Comparison of ENCODE assay signal across 32 cellular contexts in genomic region chr3:32009101-32009500, GRCh38. TPM values are rescaled to one million over a fixed set of nuclear protein-coding genes. Genes with fewer than 3 reads are reported as not detected.
DNase-seq lines count a peak whose midpoint lies in the region; ATAC-seq, FAIRE-seq and TF ChIP-seq lines count a peak whose summit lies in the region.
"Had no signal": no experiment of that assay in that cellular context is flagged by ENCODE, and none has a peak within 500 bp of the region (broad histone marks: within the 10 kb centered on the region; RNA-seq: fewer than 3 reads in every experiment).

No MANE protein-coding gene starts in this region.

- peak; percentile 49 for DNase-seq in ELR (ENCODE audit: low read depth)
- peak; percentile 14 for DNase-seq in NCI-H69 (lab: John Stamatoyannopoulos, UW)
- DNase-seq in K562 (ENCODE audit: extremely low read depth in 1 of 4, low spot score in 3 of 4) = no peak
- no peak for DNase-seq in keratinocyte (ENCODE audit: low read depth, low spot score)
- DNase-seq in activated CD4-positive, alpha-beta T cell treated with anti-CD3 and anti-CD28 coated beads, Interleukin-2, amount 10 ng/mL, durations not matched to agents 7 days and 5 days = no peak
- DNase-seq in NCI-H1105 treated with DMSO at 0.1 percent for 48 hours (lab: John Stamatoyannopoulos, UW) = no peak
- no peak for DNase-seq in hepatocyte (ENCODE audit: low spot score)
- DNase-seq: ACHN; activated CD8-positive, alpha-beta T cell treated with anti-CD3 and anti-CD28 coated beads for 36 hours; activated gamma-delta T cell; activated naive CD8-positive, alpha-beta T cell treated with anti-CD3 and anti-CD28 coated beads, Interleukin-2, amount 50 U/mL, for 24 hours; activated T-cell treated with anti-CD3 and anti-CD28 coated beads for 4 hours; Caco-2; DND-41; effector CD4-positive, alpha-beta T cell; H9; kidney; lower lobe of right lung; NCI-H1417 treated with DMSO at 0.1 percent for 48 hours; NCI-H510A treated with DMSO at 0.1 percent for 48 hours; pancreas; SHP77; stimulated activated CD4-positive, alpha-beta T cell treated with anti-CD3 and anti-CD28 coated beads, Interleukin-12 subunit alpha, Interleukin-12 subunit beta, amount 100 ng/mL, for 4 hours; stimulated activated CD4-positive, alpha-beta T cell treated with anti-CD3 and anti-CD28 coated beads, Interleukin-4, amount 100 ng/mL, for 24 hours; stimulated activated naive B cell treated with anti-CD40 and anti-IgM and Interleukin-4, amounts not matched to agents 10 μg/mL and 1 μg/mL and 100 μg/mL, for 72 hours; SW 1271; T1000 had no signal

- ATAC-seq in K562 = no peak
- ATAC-seq: activated CD8-positive, alpha-beta T cell treated with anti-CD3 and anti-CD28 coated beads for 36 hours; activated naive CD8-positive, alpha-beta T cell treated with anti-CD3 and anti-CD28 coated beads, Interleukin-2, amount 50 U/mL, for 24 hours; gastroesophageal sphincter; lower lobe of right lung had no signal

- H3K27me3 ChIP-seq in K562 (ENCODE audit: control insufficient read depth in 2 of 2, insufficient read depth in 2 of 2, low read length in 2 of 2) = peaks cover 2 to 5% of the 10 kb centered on the region in 2 experiments; a peak in 3 of 5 replicates
- no peaks in the 10 kb centered on the region for H3K27me3 ChIP-seq in keratinocyte (ENCODE audit: control insufficient read depth, extremely low read depth, insufficient read depth, low read length)
- no peaks in the 10 kb centered on the region for H3K27me3 ChIP-seq in hepatocyte
- H3K27me3 ChIP-seq: BLaER1, gastroesophageal sphincter, pancreas, right atrium auricular region had no signal

- H3K4me3 ChIP-seq in K562 = no peak overlapping the region
- H3K4me3 ChIP-seq in keratinocyte (ENCODE audit: control insufficient read depth in 2 of 3, extremely low read depth in 1 of 3, insufficient read depth in 2 of 3, low read depth in 1 of 3, low read length in 3 of 3) = no peak overlapping the region
- no peak overlapping the region for H3K4me3 ChIP-seq in hepatocyte
- H3K4me3 ChIP-seq: BLaER1, gastroesophageal sphincter, lower lobe of right lung, pancreas, right atrium auricular region had no signal

- H3K36me3 ChIP-seq in K562 (ENCODE audit: control insufficient read depth, insufficient read depth, low read length) (no peaks in the 10 kb centered on the region), keratinocyte (ENCODE audit: control insufficient read depth in 2 of 2, extremely low read depth in 1 of 2, insufficient read depth in 2 of 2, low read length in 2 of 2) (no peaks in the 10 kb centered on the region), hepatocyte (replicated peaks; ENCODE audit: insufficient read depth, low read depth) (no peaks in the 10 kb centered on the region)
- H3K36me3 ChIP-seq: BLaER1, gastroesophageal sphincter, lower lobe of right lung, pancreas, right atrium auricular region had no signal

- FAIRE-seq in K562 (lab: Jason Lieb, UNC) (no peak), keratinocyte (lab: Jason Lieb, UNC) (peak; percentile 51)
- FAIRE-seq: GM12891, kidney, pancreas had no signal

- no peak for TF ChIP-seq RAD21 in K562 (CRISPR knock-in tag; conservative IDR thresholded peaks at IDR 0.05 in 1 of 2, IDR thresholded peaks at IDR 0.05 in 1 of 2)

- H3K9me3 ChIP-seq in K562 (replicated peaks; ENCODE audit: control insufficient read depth, insufficient read depth, low read depth, low read length) = no peaks in the 10 kb centered on the region
- H3K9me3 ChIP-seq in keratinocyte (ENCODE audit: control insufficient read depth, low read depth, low read length) = peaks cover 1% of the 10 kb centered on the region
- H3K9me3 ChIP-seq in hepatocyte (ENCODE audit: low read depth) = no peaks in the 10 kb centered on the region
- H3K9me3 ChIP-seq: Caco-2, gastroesophageal sphincter, lower lobe of right lung, pancreas, right atrium auricular region had no signal

- no peaks in the 10 kb centered on the region for H3K4me1 ChIP-seq in K562 (replicated peaks in 1 of 2; ENCODE audit: control insufficient read depth in 2 of 2, insufficient read depth in 2 of 2, low read length in 2 of 2)
- H3K4me1 ChIP-seq in keratinocyte (ENCODE audit: control insufficient read depth, extremely low read depth, insufficient read depth, low read length) = no peaks in the 10 kb centered on the region
- no peaks in the 10 kb centered on the region for H3K4me1 ChIP-seq in hepatocyte (ENCODE audit: insufficient read depth)
- H3K4me1 ChIP-seq: gastroesophageal sphincter, lower lobe of right lung, pancreas, right atrium auricular region had no signal

- no peak for TF ChIP-seq EP300 in K562 (IDR thresholded peaks at IDR 0.05; ENCODE audit: low read length)

- no peak overlapping the region for H3K9ac ChIP-seq in K562 (ENCODE audit: insufficient read depth in 1 of 2, low read depth in 2 of 2, low read length in 2 of 2)
- no peak overlapping the region for H3K9ac ChIP-seq in keratinocyte (ENCODE audit: control insufficient read depth, extremely low read depth, insufficient read depth, low read length)
- H3K9ac ChIP-seq: BLaER1 had no signal

- no peak for TF ChIP-seq POLR2A in K562 (conservative IDR thresholded peaks at IDR 0.05)

- POLR2A ChIA-PET in K562 (lab: Yijun Ruan, JAX) = no interaction called here
- POLR2A ChIA-PET in activated CD4-positive, alpha-beta T cell treated with anti-CD3 and anti-CD28 coated beads, Interleukin-2, amount 10 ng/mL, durations not matched to agents 7 days and 5 days (lab: Charles Lee) = no interaction called here

- no peaks in the 10 kb centered on the region for H3K36me3 Mint-ChIP-seq in activated CD4-positive, alpha-beta T cell treated with anti-CD3 and anti-CD28 coated beads, Interleukin-2, amount 10 ng/mL, durations not matched to agents 7 days and 5 days (ENCODE audit: low read depth)
- H3K36me3 Mint-ChIP-seq: brain had no signal

- H3K79me2 ChIP-seq in K562 (ENCODE audit: control insufficient read depth, insufficient read depth, low read length) = no peaks in the 10 kb centered on the region
- H3K79me2 ChIP-seq in keratinocyte (ENCODE audit: control insufficient read depth, insufficient read depth, low read length) = no peaks in the 10 kb centered on the region
- no peaks in the 10 kb centered on the region for H3K79me2 ChIP-seq in hepatocyte

- H3K9me1 ChIP-seq in K562 (ENCODE audit: control insufficient read depth, insufficient read depth, low read length) (no peaks in the 10 kb centered on the region), keratinocyte (ENCODE audit: control insufficient read depth, extremely low read depth, insufficient read depth, low read length) (no peaks in the 10 kb centered on the region)

- H2AFZ ChIP-seq in K562 (ENCODE audit: low read depth, low read length) (no peak overlapping the region), keratinocyte (ENCODE audit: control insufficient read depth, low read length) (no peak overlapping the region), hepatocyte (no peak overlapping the region)

- WGBS in K562 (ENCODE audit: insufficient coverage, low coverage, missing lambda C conversion rate) = 0% methylated on average over 2 of the region's 2 CpGs
- WGBS in hepatocyte (ENCODE audit: low lambda C conversion rate, missing lambda C conversion rate) = 75% methylated on average over 2 of the region's 2 CpGs

- H3K4me2 ChIP-seq in K562 (ENCODE audit: insufficient read depth, low read length) (no peak overlapping the region), keratinocyte (ENCODE audit: control insufficient read depth, extremely low read depth, insufficient read depth, low read depth, low read length) (no peak overlapping the region), hepatocyte (no peak overlapping the region)
- H3K4me2 ChIP-seq: BLaER1 had no signal

- dilution Hi-C loops in keratinocyte (cut with MboI; ENCODE audit: extremely low pct_ligation_motif_present, low sequenced_read_pairs) = loop anchor here (25.0 kb wide), 1 partner anchor 128 kb away; no protein-coding TSS in a partner anchor

- no peak overlapping the region for H3K27ac Mint-ChIP-seq in activated CD4-positive, alpha-beta T cell treated with anti-CD3 and anti-CD28 coated beads, Interleukin-2, amount 10 ng/mL, durations not matched to agents 7 days and 5 days
- H3K27ac Mint-ChIP-seq: activated CD8-positive, alpha-beta T cell treated with anti-CD3 and anti-CD28 coated beads for 36 hours; activated naive CD8-positive, alpha-beta T cell treated with anti-CD3 and anti-CD28 coated beads, Interleukin-2, amount 50 U/mL, for 24 hours; brain; H9 had no signal

- TF ChIP-seq CTCF in K562 (IDR thresholded peaks at IDR 0.05 in 2 of 3, conservative IDR thresholded peaks at IDR 0.05 in 1 of 3; ENCODE audit: insufficient read depth in 2 of 3, low read depth in 1 of 3, low read length in 3 of 3) (no peak), keratinocyte (optimal IDR thresholded peaks at IDR 0.05 in 1 of 3, IDR thresholded peaks at IDR 0.05 in 1 of 3, conservative IDR thresholded peaks at IDR 0.05 in 1 of 3; ENCODE audit: extremely low read depth in 1 of 3, insufficient read depth in 2 of 3, low read length in 3 of 3) (no peak), hepatocyte (IDR thresholded peaks at IDR 0.05; ENCODE audit: poor library complexity) (no peak)

- H3K27me3 Mint-ChIP-seq in activated CD4-positive, alpha-beta T cell treated with anti-CD3 and anti-CD28 coated beads, Interleukin-2, amount 10 ng/mL, durations not matched to agents 7 days and 5 days = peaks cover 23% of the 10 kb centered on the region
- H3K27me3 Mint-ChIP-seq: stimulated activated naive B cell treated with anti-CD40 and anti-IgM and Interleukin-4, amounts not matched to agents 10 μg/mL and 1 μg/mL and 100 μg/mL, for 72 hours had no signal

- H3K9me3 Mint-ChIP-seq in activated CD4-positive, alpha-beta T cell treated with anti-CD3 and anti-CD28 coated beads, Interleukin-2, amount 10 ng/mL, durations not matched to agents 7 days and 5 days = no peaks in the 10 kb centered on the region
- H3K9me3 Mint-ChIP-seq: activated CD8-positive, alpha-beta T cell treated with anti-CD3 and anti-CD28 coated beads for 36 hours; activated naive CD8-positive, alpha-beta T cell treated with anti-CD3 and anti-CD28 coated beads, Interleukin-2, amount 50 U/mL, for 24 hours had no signal

- CTCF ChIA-PET in K562 (lab: Yijun Ruan, JAX; ENCODE audit: low intra/inter-chr PET ratio) = no interaction called here
- CTCF ChIA-PET in activated CD4-positive, alpha-beta T cell treated with anti-CD3 and anti-CD28 coated beads, Interleukin-2, amount 10 ng/mL, durations not matched to agents 7 days and 5 days (lab: Charles Lee) = interaction anchor here (0.6 to 1.4 kb wide), 2 partner anchors 9 to 240 kb away, joined by 4 to 5 read pairs; no protein-coding TSS in a partner anchor

- no TSS peak for BruUV-seq in K562 (replicated peaks; lab: Mats Ljungman, UMichigan)

- no peak overlapping the region for H3K4me3 Mint-ChIP-seq in activated CD4-positive, alpha-beta T cell treated with anti-CD3 and anti-CD28 coated beads, Interleukin-2, amount 10 ng/mL, durations not matched to agents 7 days and 5 days
- H3K4me3 Mint-ChIP-seq: activated CD8-positive, alpha-beta T cell treated with anti-CD3 and anti-CD28 coated beads for 36 hours; activated naive CD8-positive, alpha-beta T cell treated with anti-CD3 and anti-CD28 coated beads, Interleukin-2, amount 50 U/mL, for 24 hours; brain; H9; stimulated activated naive B cell treated with anti-CD40 and anti-IgM and Interleukin-4, amounts not matched to agents 10 μg/mL and 1 μg/mL and 100 μg/mL, for 72 hours had no signal

- H3K4me1 Mint-ChIP-seq in activated CD4-positive, alpha-beta T cell treated with anti-CD3 and anti-CD28 coated beads, Interleukin-2, amount 10 ng/mL, durations not matched to agents 7 days and 5 days = peaks cover 4% of the 10 kb centered on the region

- intact Hi-C loops in K562 (cut with micrococcal nuclease) = no loop called here

- H4K20me1 ChIP-seq in K562 (replicated peaks; ENCODE audit: control insufficient read depth, insufficient read depth, low read length) = no peaks in the 10 kb centered on the region
- H4K20me1 ChIP-seq in keratinocyte (ENCODE audit: control insufficient read depth, extremely low read depth, insufficient read depth, low read length) = no peaks in the 10 kb centered on the region
- no peaks in the 10 kb centered on the region for H4K20me1 ChIP-seq in hepatocyte (ENCODE audit: insufficient read depth, poor library complexity, severe bottlenecking)
- H4K20me1 ChIP-seq: BLaER1 had no signal

- no peak overlapping the region for H3K27ac ChIP-seq in K562 (ENCODE audit: extremely low read depth, low read depth, low read length)
- H3K27ac ChIP-seq in keratinocyte (ENCODE audit: control insufficient read depth, insufficient read depth, low read length) = no peak overlapping the region
- H3K27ac ChIP-seq in hepatocyte = no peak overlapping the region
- H3K27ac ChIP-seq: BLaER1, gastroesophageal sphincter, lower lobe of right lung, pancreas, right atrium auricular region had no signal

- H3K9me2 ChIP-seq in hepatocyte (replicated peaks; ENCODE audit: insufficient read depth) = no peaks in the 10 kb centered on the region

- in situ Hi-C loops in K562 (cut with MboI) = no loop called here

RNA-seq across cellular contexts. Expression of gene ZNF860, which starts 27.6 kb away (rescaled TPM):
- not detected in 2 replicates for total RNA-seq in K562 (2011; cell fraction: chromatin; rRNA removed; ENCODE audit: low replicate concordance)
- total RNA-seq in K562 (2011; cell fraction: nucleolus; rRNA removed) = not detected in 2 replicates
- total RNA-seq in K562 (2011; cell fraction: nucleoplasm; rRNA removed) = not detected in 2 replicates
- total RNA-seq in K562 (2014; rRNA removed) (not detected in 2 replicates), K562 (2014; rRNA removed; fragmentation: Illumina TruSeq; extraction: Trizol) (not detected in 2 replicates), K562 (2015; rRNA removed; fragmentation: Illumina TruSeq; extraction: Trizol) (not detected in 2 replicates), K562 (2021) (not detected in 2 replicates), hepatocyte (0.80 and 2.2 TPM in 2 replicates)
- polyA plus RNA-seq in K562 (2011; rRNA removed) (not detected in 2 replicates), K562 (2014; fragmentation: Illumina TruSeq; extraction: Trizol) (not detected in 2 replicates), K562 (2014; fragmentation: Nextera tagmentation; extraction: Ambion mirVana) (not detected), K562 (2014; rRNA removed) (not detected in 2 replicates), keratinocyte (5.6 to 10.3 TPM (median 7.9 TPM) in 3 replicates), hepatocyte (0.32 and 1.3 TPM in 2 replicates)
- not detected in 2 replicates for polyA plus RNA-seq in K562 (2011; cell fraction: cytosol; rRNA removed)
- not detected in 2 replicates for polyA plus RNA-seq in K562 (2011; cell fraction: nucleus; rRNA removed)
- not detected in 2 replicates for polyA plus RNA-seq in K562 (2012)
- polyA minus RNA-seq in K562 (2011; rRNA and poly(A)+ RNA removed) = not detected in 2 replicates
- polyA minus RNA-seq in K562 (2011; cell fraction: cytosol; rRNA and poly(A)+ RNA removed) = not detected in 2 replicates
- polyA minus RNA-seq in K562 (2011; cell fraction: nucleus; rRNA and poly(A)+ RNA removed) = not detected in 2 replicates
- 1.6 TPM for polyA plus RNA-seq in keratinocyte (2011; ENCODE audit: low read depth)
- 3.7 and 8.1 TPM in 2 replicates for polyA plus RNA-seq in keratinocyte (2011; cell fraction: cytosol; rRNA removed)
- 10.3 and 10.5 TPM in 2 replicates for polyA plus RNA-seq in keratinocyte (2011; cell fraction: nucleus; rRNA removed)
- polyA plus RNA-seq in keratinocyte (2012; ENCODE audit: low replicate concordance) = 1.8 and 6.0 TPM in 2 replicates
- polyA minus RNA-seq in keratinocyte = 6.3 to 15.7 TPM (median 13.4 TPM) in 3 replicates
- 4.4 TPM for polyA minus RNA-seq in keratinocyte (2011; cell fraction: cytosol; rRNA and poly(A)+ RNA removed)
- polyA minus RNA-seq in keratinocyte (2011; cell fraction: nucleus; rRNA and poly(A)+ RNA removed) = 7.3 and 12.2 TPM in 2 replicates
- total RNA-seq in activated CD4-positive, alpha-beta T cell treated with anti-CD3 and anti-CD28 coated beads, Interleukin-2, amount 10 ng/mL, durations not matched to agents 7 days and 5 days = not detected
- total RNA-seq: activated CD8-positive, alpha-beta T cell treated with anti-CD3 and anti-CD28 coated beads for 36 hours had no signal

RNA-seq across cellular contexts. Expression of gene OSBPL10, which starts 28.0 kb away (rescaled TPM):
- 0.07 TPM in 1 of 2 replicates, not detected in the other for total RNA-seq in K562 (2011; cell fraction: chromatin; rRNA removed; ENCODE audit: low replicate concordance)
- not detected in 2 replicates for total RNA-seq in K562 (2011; cell fraction: nucleolus; rRNA removed)
- 1.2 TPM in 1 of 2 replicates, not detected in the other for total RNA-seq in K562 (2011; cell fraction: nucleoplasm; rRNA removed)
- total RNA-seq in K562 (2014; rRNA removed) = 0.12 TPM in 1 of 2 replicates, not detected in the other
- 0.04 TPM in 1 of 2 replicates, not detected in the other for total RNA-seq in K562 (2014; rRNA removed; fragmentation: Illumina TruSeq; extraction: Trizol)
- not detected in 2 replicates for total RNA-seq in K562 (2015; rRNA removed; fragmentation: Illumina TruSeq; extraction: Trizol)
- total RNA-seq in K562 (2021) = 0.18 and 0.56 TPM in 2 replicates
- polyA plus RNA-seq in K562 (2011; rRNA removed) = 0.14 TPM in 1 of 2 replicates, not detected in the other
- 0.07 TPM in 1 of 2 replicates, not detected in the other for polyA plus RNA-seq in K562 (2011; cell fraction: cytosol; rRNA removed)
- polyA plus RNA-seq in K562 (2011; cell fraction: nucleus; rRNA removed) = 0.24 TPM in 1 of 2 replicates, not detected in the other
- polyA plus RNA-seq in K562 (2012) = 0.23 and 0.60 TPM in 2 replicates
- polyA plus RNA-seq in K562 (2014; fragmentation: Illumina TruSeq; extraction: Trizol) = 0.19 TPM in 1 of 2 replicates, not detected in the other
- under 1 TPM; 0.07 to 0.15 TPM for polyA plus RNA-seq in K562 (2014; fragmentation: Nextera tagmentation; extraction: Ambion mirVana)
- 0.03 and 0.18 TPM in 2 replicates for polyA plus RNA-seq in K562 (2014; rRNA removed)
- not detected in 2 replicates for polyA minus RNA-seq in K562 (2011; rRNA and poly(A)+ RNA removed)
- polyA minus RNA-seq in K562 (2011; cell fraction: cytosol; rRNA and poly(A)+ RNA removed) = 0.29 TPM in 1 of 2 replicates, not detected in the other
- polyA minus RNA-seq in K562 (2011; cell fraction: nucleus; rRNA and poly(A)+ RNA removed) = 0.13 TPM in 1 of 2 replicates, not detected in the other
- 42.6 to 78.1 TPM (median 50.1 TPM) in 3 replicates for polyA plus RNA-seq in keratinocyte
- polyA plus RNA-seq in keratinocyte (2011; ENCODE audit: low read depth) = 14.4 TPM
- polyA plus RNA-seq in keratinocyte (2011; cell fraction: cytosol; rRNA removed) = 68.5 and 68.9 TPM in 2 replicates
- polyA plus RNA-seq in keratinocyte (2011; cell fraction: nucleus; rRNA removed) = 82.4 and 92.0 TPM in 2 replicates
- polyA plus RNA-seq in keratinocyte (2012; ENCODE audit: low replicate concordance) = 27.0 and 67.6 TPM in 2 replicates
- polyA minus RNA-seq in keratinocyte = 88.3 to 141 TPM (median 103 TPM) in 3 replicates
- 59.1 TPM for polyA minus RNA-seq in keratinocyte (2011; cell fraction: cytosol; rRNA and poly(A)+ RNA removed)
- polyA minus RNA-seq in keratinocyte (2011; cell fraction: nucleus; rRNA and poly(A)+ RNA removed) = 59.5 and 153 TPM in 2 replicates
- 1 to 10 TPM in 1 of 2 experiments, under 1 TPM in 1; 0.89 to 1.1 TPM for total RNA-seq in activated CD4-positive, alpha-beta T cell treated with anti-CD3 and anti-CD28 coated beads, Interleukin-2, amount 10 ng/mL, durations not matched to agents 7 days and 5 days
- 22.3 and 32.8 TPM in 2 replicates for total RNA-seq in hepatocyte
- 18.2 and 32.1 TPM in 2 replicates for polyA plus RNA-seq in hepatocyte

Comparison
In these comparisons a context has a peak if more than half of its experiments do, and no peak if none do; other contexts are left out.
1. DNase-seq: peak in ELR (single experiment) and NCI-H69 (single experiment); none in K562 (0 of 4), keratinocyte (single experiment), activated CD4-positive, alpha-beta T cell treated with anti-CD3 and anti-CD28 coated beads, Interleukin-2, amount 10 ng/mL, durations not matched to agents 7 days and 5 days (single experiment), NCI-H1105 treated with DMSO at 0.1 percent for 48 hours (single experiment) and hepatocyte (single experiment).
2. RNA of gene OSBPL10, which starts 28.0 kb away (total RNA-seq): 22.3 to 32.8 TPM in hepatocyte; 0.89 to 1.1 TPM in activated CD4-positive, alpha-beta T cell treated with anti-CD3 and anti-CD28 coated beads, Interleukin-2, amount 10 ng/mL, durations not matched to agents 7 days and 5 days and 0.04 to 1.2 TPM in K562; every median in the first group is over 10 times any median in the second.